8 cellular contexts compared by ENCODE assay signal in the genomic region with DNA sequence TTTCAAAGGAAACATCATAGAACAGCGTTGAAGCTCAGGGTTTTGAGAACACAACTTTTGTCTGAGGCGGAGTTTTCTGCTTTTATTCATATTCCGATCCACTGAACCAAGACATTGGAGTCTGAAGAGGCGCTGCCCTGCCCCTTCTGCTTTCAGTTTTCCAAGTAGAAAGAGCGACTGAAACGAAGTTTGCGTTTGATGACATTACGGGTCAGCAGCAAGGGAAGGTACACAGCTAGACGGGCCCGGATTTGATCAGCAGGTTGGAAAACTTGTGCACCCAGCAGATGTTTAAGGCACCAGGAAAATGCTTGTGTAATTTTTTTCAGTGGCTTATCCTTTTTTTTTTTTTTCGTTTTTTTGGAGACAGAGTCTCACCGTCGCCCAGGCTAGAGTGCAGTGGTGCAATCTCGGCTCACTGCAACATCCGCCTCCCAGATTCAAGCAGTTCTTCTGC. TPM values are rescaled to one million over a fixed set of nuclear protein-coding genes. Genes with fewer than 3 reads are reported as not detected.
DNase-seq lines count a peak whose midpoint lies in the region; ATAC-seq and TF ChIP-seq lines count a peak whose summit lies in the region.

No MANE protein-coding gene starts in this region.

- no peak for TF ChIP-seq POLR2A in body of pancreas (IDR thresholded peaks at IDR 0.05)

- H3K9me3 ChIP-seq in body of pancreas (no peaks in the 10 kb centered on the region), thymus (ENCODE audit: control insufficient read depth) (no peaks in the 10 kb centered on the region)

- H3K27ac Mint-ChIP-seq in activated CD8-positive, alpha-beta memory T cell treated with anti-CD3 and anti-CD28 coated beads, Interleukin-2, amount 10 ng/mL, durations not matched to agents 7 days and 5 days = peak overlapping the region; percentile 85
- peak overlapping the region; percentile 93 for H3K27ac Mint-ChIP-seq in memory B cell

- H3K4me1 ChIP-seq in body of pancreas (peaks cover 38% of the 10 kb centered on the region), thymus (ENCODE audit: control insufficient read depth, insufficient read depth, low read length) (peaks cover 8% of the 10 kb centered on the region)

- H3K4me3 Mint-ChIP-seq in activated CD8-positive, alpha-beta memory T cell treated with anti-CD3 and anti-CD28 coated beads, Interleukin-2, amount 10 ng/mL, durations not matched to agents 7 days and 5 days = peak overlapping the region; percentile 59
- peak overlapping the region; percentile 85 for H3K4me3 Mint-ChIP-seq in memory B cell

- H3K27me3 Mint-ChIP-seq in activated CD8-positive, alpha-beta memory T cell treated with anti-CD3 and anti-CD28 coated beads, Interleukin-2, amount 10 ng/mL, durations not matched to agents 7 days and 5 days = no peaks in the 10 kb centered on the region
- no peaks in the 10 kb centered on the region for H3K27me3 Mint-ChIP-seq in memory B cell

- ATAC-seq in activated CD8-positive, alpha-beta memory T cell treated with anti-CD3 and anti-CD28 coated beads, Interleukin-2, amount 10 ng/mL, durations not matched to agents 7 days and 5 days = no peak
- ATAC-seq in body of pancreas (no peak), memory B cell (ENCODE audit: low read depth) (no peak), HG03571 (IDR thresholded peaks at IDR 0.05; ENCODE audit: unreplicated experiment) (no peak)

- no peaks in the 10 kb centered on the region for H3K27me3 ChIP-seq in body of pancreas
- H3K27me3 ChIP-seq in thymus (ENCODE audit: control insufficient read depth, insufficient read depth) = no peaks in the 10 kb centered on the region

- CTCF ChIA-PET in activated CD8-positive, alpha-beta memory T cell treated with anti-CD3 and anti-CD28 coated beads, Interleukin-2, amount 10 ng/mL, durations not matched to agents 7 days and 5 days (lab: Charles Lee) = interaction anchor here (0.6 to 2.6 kb wide), 7 partner anchors 13 to 279 kb away, joined by 3 to 12 read pairs (median 4); no protein-coding TSS in a partner anchor

- peak overlapping the region; percentile 77 to 92 (median 83) for H3K27ac ChIP-seq in body of pancreas
- H3K27ac ChIP-seq in thymus (ENCODE audit: low read depth) = peak overlapping the region; percentile 64

- H3K4me3 ChIP-seq in body of pancreas (no peak overlapping the region), thymus (ENCODE audit: low read length) (no peak overlapping the region)

- H3K4me1 Mint-ChIP-seq in activated CD8-positive, alpha-beta memory T cell treated with anti-CD3 and anti-CD28 coated beads, Interleukin-2, amount 10 ng/mL, durations not matched to agents 7 days and 5 days = peaks cover 29% of the 10 kb centered on the region
- peaks cover 33% of the 10 kb centered on the region for H3K4me1 Mint-ChIP-seq in memory B cell

- DNase-seq in activated CD8-positive, alpha-beta memory T cell treated with anti-CD3 and anti-CD28 coated beads, Interleukin-2, amount 10 ng/mL, durations not matched to agents 7 days and 5 days = no peak
- DNase-seq in activated CD8-positive, alpha-beta memory T cell treated with anti-CD3 and anti-CD28 coated beads, Interleukin-2, amount 50 U/mL, for 48 hours = no peak
- DNase-seq in body of pancreas (no peak), memory B cell (ENCODE audit: low spot score in 2 of 2) (no peak), SKM-1 treated with dmso at 0.1 percent for 144 hours (lab: John Stamatoyannopoulos, UW; ENCODE audit: unreplicated experiment) (no peak), HCEC 1CT (no peak)

- intact Hi-C loops in body of pancreas (cut with DNase I) = no loop called here

- H3K9me3 Mint-ChIP-seq in activated CD8-positive, alpha-beta memory T cell treated with anti-CD3 and anti-CD28 coated beads, Interleukin-2, amount 10 ng/mL, durations not matched to agents 7 days and 5 days (ENCODE audit: low read depth) = no peaks in the 10 kb centered on the region
- H3K9me3 Mint-ChIP-seq in memory B cell = no peaks in the 10 kb centered on the region

- peaks cover 5% of the 10 kb centered on the region for H3K36me3 Mint-ChIP-seq in activated CD8-positive, alpha-beta memory T cell treated with anti-CD3 and anti-CD28 coated beads, Interleukin-2, amount 10 ng/mL, durations not matched to agents 7 days and 5 days
- peaks cover 14% of the 10 kb centered on the region for H3K36me3 Mint-ChIP-seq in memory B cell

- TF ChIP-seq CTCF in body of pancreas (IDR thresholded peaks at IDR 0.05) = no peak

- H3K36me3 ChIP-seq in body of pancreas (replicated peaks in 1 of 2; ENCODE audit: insufficient read depth in 1 of 2, low read depth in 2 of 2) (no peaks in the 10 kb centered on the region), thymus (ENCODE audit: control insufficient read depth, insufficient read depth) (peaks cover 14% of the 10 kb centered on the region)

- 88 to 95% methylated on average over 15 of the region's 15 CpGs for WGBS in body of pancreas, 2 donors
- WGBS in thymus = 96% methylated on average over 15 of the region's 15 CpGs

RNA-seq across cellular contexts. Expression of gene SUN1, which starts 0.7 kb away (rescaled TPM):
- total RNA-seq in activated CD8-positive, alpha-beta memory T cell treated with anti-CD3 and anti-CD28 coated beads, Interleukin-2, amount 10 ng/mL, durations not matched to agents 7 days and 5 days = 10 to 100 TPM; 41.4 to 46.3 TPM
- 100 to 1,000 TPM in 1 of 2 donors, 10 to 100 TPM in 1; 75.8 to 122 TPM for total RNA-seq in body of pancreas
- polyA plus RNA-seq in thymus = 95.4 TPM

RNA-seq across cellular contexts. Expression of gene GET4, which starts 43.4 kb away (rescaled TPM):
- total RNA-seq in activated CD8-positive, alpha-beta memory T cell treated with anti-CD3 and anti-CD28 coated beads, Interleukin-2, amount 10 ng/mL, durations not matched to agents 7 days and 5 days = 10 to 100 TPM; 38.0 to 39.2 TPM
- 10 to 100 TPM; 34.8 to 42.2 TPM for total RNA-seq in body of pancreas
- 84.7 TPM for polyA plus RNA-seq in thymus
